Comparison of ENCODE assay signal across 2 cellular contexts in the genomic region with DNA sequence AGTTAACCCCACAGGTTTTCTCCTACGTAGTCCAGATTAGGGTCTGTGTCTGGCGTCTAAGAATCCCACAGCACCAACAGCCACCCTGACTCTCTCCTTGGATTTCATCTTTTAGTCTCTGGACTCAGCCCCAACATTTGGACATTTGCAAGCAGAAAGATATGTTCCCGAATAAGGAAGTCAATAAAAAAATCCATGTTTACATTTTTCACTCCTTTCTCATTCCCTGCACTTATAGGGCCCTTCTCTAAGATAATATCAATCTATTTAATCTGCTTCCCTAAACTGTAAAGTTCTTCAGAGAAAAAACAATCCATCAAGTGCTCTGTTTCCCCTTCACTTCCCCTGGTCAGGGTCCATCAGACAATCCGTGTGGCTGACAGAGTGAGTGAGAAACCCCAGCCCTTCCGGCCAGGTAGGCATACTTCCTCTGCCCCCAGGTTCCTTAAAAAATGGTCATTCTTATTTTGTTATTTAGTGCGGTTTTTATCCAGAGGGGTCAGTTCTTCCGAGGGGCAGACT.
TF ChIP-seq lines count a peak whose summit lies in the region.

No MANE protein-coding gene starts in this region.

TF ChIP-seq in A549, 52 proteins besides CTCF, POLR2A, EP300 and RAD21 (continued from another document):
- TF ChIP-seq, protein P1, sequence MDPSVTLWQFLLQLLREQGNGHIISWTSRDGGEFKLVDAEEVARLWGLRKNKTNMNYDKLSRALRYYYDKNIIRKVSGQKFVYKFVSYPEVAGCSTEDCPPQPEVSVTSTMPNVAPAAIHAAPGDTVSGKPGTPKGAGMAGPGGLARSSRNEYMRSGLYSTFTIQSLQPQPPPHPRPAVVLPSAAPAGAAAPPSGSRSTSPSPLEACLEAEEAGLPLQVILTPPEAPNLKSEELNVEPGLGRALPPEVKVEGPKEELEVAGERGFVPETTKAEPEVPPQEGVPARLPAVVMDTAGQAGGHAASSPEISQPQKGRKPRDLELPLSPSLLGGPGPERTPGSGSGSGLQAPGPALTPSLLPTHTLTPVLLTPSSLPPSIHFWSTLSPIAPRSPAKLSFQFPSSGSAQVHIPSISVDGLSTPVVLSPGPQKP (IDR thresholded peaks at IDR 0.05; ENCODE audit: low read depth, low read length), result no peak
- no peak for TF ChIP-seq CBX2 (IDR thresholded peaks at IDR 0.05; ENCODE audit: borderline replicate concordance, low read depth)
- TF ChIP-seq KDM5A (IDR thresholded peaks at IDR 0.05), result no peak
- TF ChIP-seq ZNF302 (CRISPR knock-in tag; IDR thresholded peaks at IDR 0.05), result no peak
- no peak for TF ChIP-seq FOSL2 (IDR thresholded peaks at IDR 0.05)
- TF ChIP-seq FOSL2 (CRISPR knock-in tag; IDR thresholded peaks at IDR 0.05), result no peak
- no peak for TF ChIP-seq NR3C1 (IDR thresholded peaks at IDR 0.05)
- TF ChIP-seq HOXA7 (CRISPR knock-in tag; IDR thresholded peaks at IDR 0.05), result no peak
- TF ChIP-seq PBX3 (IDR thresholded peaks at IDR 0.05), result no peak
- TF ChIP-seq FOSB (CRISPR knock-in tag; IDR thresholded peaks at IDR 0.05), result no peak
- TF ChIP-seq GATA3 (IDR thresholded peaks at IDR 0.05; ENCODE audit: borderline replicate concordance), result no peak
- no peak for TF ChIP-seq TP53 (CRISPR knock-in tag; IDR thresholded peaks at IDR 0.05)
- no peak for TF ChIP-seq CHD2 (IDR thresholded peaks at IDR 0.05; ENCODE audit: low read length, partially characterized antibody)
- TF ChIP-seq CBX8 (IDR thresholded peaks at IDR 0.05), result no peak
- no peak for TF ChIP-seq NPAS2 (CRISPR knock-in tag; IDR thresholded peaks at IDR 0.05; ENCODE audit: borderline replicate concordance)
- TF ChIP-seq, protein P2, sequence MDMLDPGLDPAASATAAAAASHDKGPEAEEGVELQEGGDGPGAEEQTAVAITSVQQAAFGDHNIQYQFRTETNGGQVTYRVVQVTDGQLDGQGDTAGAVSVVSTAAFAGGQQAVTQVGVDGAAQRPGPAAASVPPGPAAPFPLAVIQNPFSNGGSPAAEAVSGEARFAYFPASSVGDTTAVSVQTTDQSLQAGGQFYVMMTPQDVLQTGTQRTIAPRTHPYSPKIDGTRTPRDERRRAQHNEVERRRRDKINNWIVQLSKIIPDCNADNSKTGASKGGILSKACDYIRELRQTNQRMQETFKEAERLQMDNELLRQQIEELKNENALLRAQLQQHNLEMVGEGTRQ (IDR thresholded peaks at IDR 0.05), result no peak
- TF ChIP-seq, protein P3, sequence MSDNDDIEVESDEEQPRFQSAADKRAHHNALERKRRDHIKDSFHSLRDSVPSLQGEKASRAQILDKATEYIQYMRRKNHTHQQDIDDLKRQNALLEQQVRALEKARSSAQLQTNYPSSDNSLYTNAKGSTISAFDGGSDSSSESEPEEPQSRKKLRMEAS (IDR thresholded peaks at IDR 0.05), result no peak

TF ChIP-seq in K562, 482 proteins besides CTCF, POLR2A, EP300 and RAD21 (continued from another document):
- TF ChIP-seq ZNF518B (CRISPR knock-in tag; IDR thresholded peaks at IDR 0.05) (no peak), NFYB (IDR thresholded peaks at IDR 0.05; ENCODE audit: extremely low read depth, insufficient read length) (no peak), GATA2 (CRISPR knock-in tag; IDR thresholded peaks at IDR 0.05) (peak; percentile 28; the same call in 1 of the 2 replicates), FOXA3 (CRISPR knock-in tag; conservative IDR thresholded peaks at IDR 0.05 in 1 of 2, IDR thresholded peaks at IDR 0.05 in 1 of 2) (0 out of 4 replicates have a peak, but pooled peaks of 1 of the 2 experiments have one; percentile 9), CBX1 (IDR thresholded peaks at IDR 0.05; ENCODE audit: low read depth) (no peak), CTBP1 (IDR thresholded peaks at IDR 0.05; ENCODE audit: borderline replicate concordance) (peak; percentile 42; the same call in 1 of the 2 replicates), ETV6 (IDR thresholded peaks at IDR 0.05; ENCODE audit: borderline replicate concordance in 1 of 2, low read depth in 2 of 2, low read length in 1 of 2) (peak in 1 of 2 experiments; percentile 80; a peak in 2 of 4 replicates), ETV6 (CRISPR knock-in tag; IDR thresholded peaks at IDR 0.05; ENCODE audit: borderline replicate concordance) (no peak), MEIS2 (IDR thresholded peaks at IDR 0.05; ENCODE audit: partially characterized antibody) (peak; percentile 84), FOXK2 (conservative IDR thresholded peaks at IDR 0.05 in 1 of 2, IDR thresholded peaks at IDR 0.05 in 1 of 2; ENCODE audit: low read depth in 2 of 2) (peak; percentile 30 to 56; a peak in 2 of 4 replicates)
- TF ChIP-seq, protein P4, sequence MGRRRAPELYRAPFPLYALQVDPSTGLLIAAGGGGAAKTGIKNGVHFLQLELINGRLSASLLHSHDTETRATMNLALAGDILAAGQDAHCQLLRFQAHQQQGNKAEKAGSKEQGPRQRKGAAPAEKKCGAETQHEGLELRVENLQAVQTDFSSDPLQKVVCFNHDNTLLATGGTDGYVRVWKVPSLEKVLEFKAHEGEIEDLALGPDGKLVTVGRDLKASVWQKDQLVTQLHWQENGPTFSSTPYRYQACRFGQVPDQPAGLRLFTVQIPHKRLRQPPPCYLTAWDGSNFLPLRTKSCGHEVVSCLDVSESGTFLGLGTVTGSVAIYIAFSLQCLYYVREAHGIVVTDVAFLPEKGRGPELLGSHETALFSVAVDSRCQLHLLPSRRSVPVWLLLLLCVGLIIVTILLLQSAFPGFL (CRISPR knock-in tag; IDR thresholded peaks at IDR 0.05), result no peak
- TF ChIP-seq, protein P5, sequence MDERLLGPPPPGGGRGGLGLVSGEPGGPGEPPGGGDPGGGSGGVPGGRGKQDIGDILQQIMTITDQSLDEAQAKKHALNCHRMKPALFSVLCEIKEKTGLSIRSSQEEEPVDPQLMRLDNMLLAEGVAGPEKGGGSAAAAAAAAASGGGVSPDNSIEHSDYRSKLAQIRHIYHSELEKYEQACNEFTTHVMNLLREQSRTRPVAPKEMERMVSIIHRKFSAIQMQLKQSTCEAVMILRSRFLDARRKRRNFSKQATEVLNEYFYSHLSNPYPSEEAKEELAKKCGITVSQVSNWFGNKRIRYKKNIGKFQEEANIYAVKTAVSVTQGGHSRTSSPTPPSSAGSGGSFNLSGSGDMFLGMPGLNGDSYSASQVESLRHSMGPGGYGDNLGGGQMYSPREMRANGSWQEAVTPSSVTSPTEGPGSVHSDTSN (CRISPR knock-in tag; IDR thresholded peaks at IDR 0.05; ENCODE audit: low read depth), result no peak
- TF ChIP-seq, protein P5 (tag; conservative IDR thresholded peaks at IDR 0.05; ENCODE audit: low read depth), result peak; percentile 31; the same call in 1 of the 2 replicates
- TF ChIP-seq, protein P6, sequence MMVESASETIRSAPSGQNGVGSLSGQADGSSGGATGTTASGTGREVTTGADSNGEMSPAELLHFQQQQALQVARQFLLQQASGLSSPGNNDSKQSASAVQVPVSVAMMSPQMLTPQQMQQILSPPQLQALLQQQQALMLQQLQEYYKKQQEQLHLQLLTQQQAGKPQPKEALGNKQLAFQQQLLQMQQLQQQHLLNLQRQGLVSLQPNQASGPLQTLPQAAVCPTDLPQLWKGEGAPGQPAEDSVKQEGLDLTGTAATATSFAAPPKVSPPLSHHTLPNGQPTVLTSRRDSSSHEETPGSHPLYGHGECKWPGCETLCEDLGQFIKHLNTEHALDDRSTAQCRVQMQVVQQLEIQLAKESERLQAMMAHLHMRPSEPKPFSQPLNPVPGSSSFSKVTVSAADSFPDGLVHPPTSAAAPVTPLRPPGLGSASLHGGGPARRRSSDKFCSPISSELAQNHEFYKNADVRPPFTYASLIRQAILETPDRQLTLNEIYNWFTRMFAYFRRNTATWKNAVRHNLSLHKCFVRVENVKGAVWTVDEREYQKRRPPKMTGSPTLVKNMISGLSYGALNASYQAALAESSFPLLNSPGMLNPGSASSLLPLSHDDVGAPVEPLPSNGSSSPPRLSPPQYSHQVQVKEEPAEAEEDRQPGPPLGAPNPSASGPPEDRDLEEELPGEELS (CRISPR knock-in tag; IDR thresholded peaks at IDR 0.05; ENCODE audit: borderline replicate concordance), result no peak
- TF ChIP-seq, protein P7, sequence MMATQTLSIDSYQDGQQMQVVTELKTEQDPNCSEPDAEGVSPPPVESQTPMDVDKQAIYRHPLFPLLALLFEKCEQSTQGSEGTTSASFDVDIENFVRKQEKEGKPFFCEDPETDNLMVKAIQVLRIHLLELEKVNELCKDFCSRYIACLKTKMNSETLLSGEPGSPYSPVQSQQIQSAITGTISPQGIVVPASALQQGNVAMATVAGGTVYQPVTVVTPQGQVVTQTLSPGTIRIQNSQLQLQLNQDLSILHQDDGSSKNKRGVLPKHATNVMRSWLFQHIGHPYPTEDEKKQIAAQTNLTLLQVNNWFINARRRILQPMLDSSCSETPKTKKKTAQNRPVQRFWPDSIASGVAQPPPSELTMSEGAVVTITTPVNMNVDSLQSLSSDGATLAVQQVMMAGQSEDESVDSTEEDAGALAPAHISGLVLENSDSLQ (IDR thresholded peaks at IDR 0.05), result peak; percentile 37; the same call in 1 of the 2 replicates
